Comparison of ENCODE assay signal across 8 cellular contexts in genomic region chr1:230066036-230066435, GRCh38. TPM values are rescaled to one million over a fixed set of nuclear protein-coding genes. Genes with fewer than 3 reads are reported as not detected.
DNase-seq lines count a peak whose midpoint lies in the region; ATAC-seq and TF ChIP-seq lines count a peak whose summit lies in the region.

No MANE protein-coding gene starts in this region.

- H3K9me3 Mint-ChIP-seq in activated T-cell treated with anti-CD3 and anti-CD28 coated beads, Interleukin-2, amount 50 U/mL, for 24 hours: peaks cover 17% of the 10 kb centered on the region
- H3K9me3 Mint-ChIP-seq in activated CD4-positive, alpha-beta memory T cell treated with anti-CD3 and anti-CD28 coated beads, Interleukin-2, amount 10 ng/mL, durations not matched to agents 7 days and 5 days: peaks cover 4% of the 10 kb centered on the region
- H3K9me3 Mint-ChIP-seq in immature natural killer cell: no peaks in the 10 kb centered on the region

- no peak for ATAC-seq in HG03457 (IDR thresholded peaks at IDR 0.05; ENCODE audit: unreplicated experiment)

- H3K36me3 Mint-ChIP-seq in activated T-cell treated with anti-CD3 and anti-CD28 coated beads, Interleukin-2, amount 50 U/mL, for 24 hours (ENCODE audit: low read depth): peaks cover 24% of the 10 kb centered on the region
- H3K36me3 Mint-ChIP-seq in activated CD4-positive, alpha-beta memory T cell treated with anti-CD3 and anti-CD28 coated beads, Interleukin-2, amount 10 ng/mL, durations not matched to agents 7 days and 5 days (ENCODE audit: low read depth): no peaks in the 10 kb centered on the region
- H3K36me3 Mint-ChIP-seq in immature natural killer cell: peaks cover 0 to 3% (median 0%) of the 10 kb centered on the region in 3 donors

- TF ChIP-seq CTCF in suprapubic skin (IDR thresholded peaks at IDR 0.05) (no peak), GM10248 (IDR thresholded peaks at IDR 0.05; ENCODE audit: control extremely low read depth, extremely low read depth, low read depth, missing control alignments) (no peak)

- peak overlapping the region; percentile 66 for H3K4me3 ChIP-seq in suprapubic skin

- no peaks in the 10 kb centered on the region for H3K36me3 ChIP-seq in suprapubic skin

- peak overlapping the region; percentile 92 for H3K27ac ChIP-seq in suprapubic skin

- DNase-seq in activated T-cell treated with anti-CD3 and anti-CD28 coated beads, Interleukin-2, amount 50 U/mL, for 24 hours: no peak
- DNase-seq in activated T-cell treated with anti-CD3 and anti-CD28 coated beads, Interleukin-2, amount 50 U/mL, for 1 hour: no peak
- no peak for DNase-seq in activated CD4-positive, alpha-beta memory T cell treated with anti-CD3 and anti-CD28 coated beads, Interleukin-2, amount 10 ng/mL, durations not matched to agents 7 days and 5 days
- no peak for DNase-seq in immature natural killer cell
- no peak for DNase-seq in suprapubic skin (ENCODE audit: low spot score in 2 of 2)
- no peak for DNase-seq in GM10248 (ENCODE audit: extremely low spot score)
- DNase-seq in NCI-H2171 (lab: John Stamatoyannopoulos, UW): no peak

- TF ChIP-seq EP300 in suprapubic skin (IDR thresholded peaks at IDR 0.05): no peak

- no peaks in the 10 kb centered on the region for H3K27me3 Mint-ChIP-seq in activated T-cell treated with anti-CD3 and anti-CD28 coated beads, Interleukin-2, amount 50 U/mL, for 24 hours
- peaks cover 2% of the 10 kb centered on the region for H3K27me3 Mint-ChIP-seq in activated CD4-positive, alpha-beta memory T cell treated with anti-CD3 and anti-CD28 coated beads, Interleukin-2, amount 10 ng/mL, durations not matched to agents 7 days and 5 days
- peaks cover 0 to 9% (median 7%) of the 10 kb centered on the region in 3 donors for H3K27me3 Mint-ChIP-seq in immature natural killer cell (ENCODE audit: low read depth in 3 of 3)

- no peaks in the 10 kb centered on the region for H3K9me3 ChIP-seq in suprapubic skin

- 41% methylated on average over 8 of the region's 8 CpGs for WGBS in suprapubic skin

- H3K4me1 ChIP-seq in suprapubic skin: peaks cover 34% of the 10 kb centered on the region

- POLR2A ChIA-PET in activated CD4-positive, alpha-beta memory T cell treated with anti-CD3 and anti-CD28 coated beads, Interleukin-2, amount 10 ng/mL, durations not matched to agents 7 days and 5 days (lab: Charles Lee): interaction anchor here (0.5 to 1.5 kb wide), 3 partner anchors 18 to 575 kb away, joined by 3 to 4 read pairs (median 3); no protein-coding TSS in a partner anchor
- POLR2A ChIA-PET in GM10248 (lab: Yijun Ruan, JAX): no interaction called here

- no peak for TF ChIP-seq POLR2A in suprapubic skin (IDR thresholded peaks at IDR 0.05)

- no peaks in the 10 kb centered on the region for H3K27me3 ChIP-seq in suprapubic skin

- peak overlapping the region; percentile 89 for H3K27ac Mint-ChIP-seq in activated T-cell treated with anti-CD3 and anti-CD28 coated beads, Interleukin-2, amount 50 U/mL, for 24 hours
- H3K27ac Mint-ChIP-seq in activated CD4-positive, alpha-beta memory T cell treated with anti-CD3 and anti-CD28 coated beads, Interleukin-2, amount 10 ng/mL, durations not matched to agents 7 days and 5 days: peak overlapping the region; percentile 63
- H3K27ac Mint-ChIP-seq in immature natural killer cell: peak overlapping the region; percentile 93 to 99 (median 98)

- H3K4me1 Mint-ChIP-seq in activated T-cell treated with anti-CD3 and anti-CD28 coated beads, Interleukin-2, amount 50 U/mL, for 24 hours (ENCODE audit: low read depth): peaks cover 42% of the 10 kb centered on the region
- H3K4me1 Mint-ChIP-seq in activated CD4-positive, alpha-beta memory T cell treated with anti-CD3 and anti-CD28 coated beads, Interleukin-2, amount 10 ng/mL, durations not matched to agents 7 days and 5 days: peaks cover 23% of the 10 kb centered on the region
- H3K4me1 Mint-ChIP-seq in immature natural killer cell: peaks cover 21 to 35% of the 10 kb centered on the region in 2 donors

- peak overlapping the region; percentile 81 for H3K4me3 Mint-ChIP-seq in activated T-cell treated with anti-CD3 and anti-CD28 coated beads, Interleukin-2, amount 50 U/mL, for 24 hours
- peak overlapping the region; percentile 75 for H3K4me3 Mint-ChIP-seq in activated CD4-positive, alpha-beta memory T cell treated with anti-CD3 and anti-CD28 coated beads, Interleukin-2, amount 10 ng/mL, durations not matched to agents 7 days and 5 days
- peak overlapping the region; percentile 89 to 96 (median 93) for H3K4me3 Mint-ChIP-seq in immature natural killer cell

- CTCF ChIA-PET in activated CD4-positive, alpha-beta memory T cell treated with anti-CD3 and anti-CD28 coated beads, Interleukin-2, amount 10 ng/mL, durations not matched to agents 7 days and 5 days (lab: Charles Lee): no interaction called here
- CTCF ChIA-PET in GM10248 (lab: Yijun Ruan, JAX): interaction anchor here (1.1 to 1.9 kb wide), 4 partner anchors 11 to 558 kb away, joined by 3 to 5 read pairs (median 4); partner anchors contain the start of gene NUP133

RNA-seq across cellular contexts. Expression of gene GALNT2, which starts 1.0 kb away (rescaled TPM):
- total RNA-seq in activated CD4-positive, alpha-beta memory T cell treated with anti-CD3 and anti-CD28 coated beads, Interleukin-2, amount 10 ng/mL, durations not matched to agents 7 days and 5 days: 10 to 100 TPM; 18.7 to 19.1 TPM
- polyA plus RNA-seq in immature natural killer cell: 10 to 100 TPM; 18.5 to 30.0 (median 22.5) TPM
- total RNA-seq in suprapubic skin: 10 to 100 TPM; 24.1 to 40.2 (median 36.4) TPM
